In the genomic region with DNA sequence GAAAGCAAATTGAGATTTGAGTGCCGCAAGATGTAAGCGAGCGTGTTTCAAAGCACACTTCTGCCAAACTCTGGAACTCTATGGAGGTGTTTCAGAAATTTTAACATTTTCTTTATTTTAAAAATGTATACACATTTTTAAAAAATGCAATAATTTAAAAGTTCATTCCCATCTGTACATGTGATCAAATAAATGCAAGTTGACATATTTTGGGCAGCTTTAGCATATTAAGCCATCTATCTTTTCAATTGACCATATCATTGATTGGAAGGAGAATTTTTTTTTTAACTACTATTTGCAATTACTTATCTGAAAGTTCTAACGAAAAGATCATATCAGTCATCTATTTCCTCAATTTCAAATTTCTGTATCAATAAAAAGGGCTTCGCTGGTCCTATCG, we compare ENCODE assay signal across 22 cellular contexts.
DNase-seq lines count a peak whose midpoint lies in the region; ATAC-seq, FAIRE-seq and TF ChIP-seq lines count a peak whose summit lies in the region.
"Had no signal": no experiment of that assay in that cellular context is flagged by ENCODE, and none has a peak within 500 bp of the region (broad histone marks: within the 10 kb centered on the region; RNA-seq: fewer than 3 reads in every experiment).

No MANE protein-coding gene starts in this region.

- H3K4me1 Mint-ChIP-seq in Caco-2 (ENCODE audit: low read depth, unreplicated experiment), result peaks cover 28% of the 10 kb centered on the region
- H3K4me1 Mint-ChIP-seq in type B pancreatic cell (ENCODE audit: unreplicated experiment), result peaks cover 15% of the 10 kb centered on the region
- H3K4me1 Mint-ChIP-seq: CD14-positive monocyte; CD4-positive, alpha-beta memory T cell; CD4-positive, CD25-positive, alpha-beta regulatory T cell; CD8-positive, alpha-beta memory T cell had no signal

- H3K27ac Mint-ChIP-seq in Caco-2 (ENCODE audit: unreplicated experiment) (peak overlapping the region; percentile 29), type B pancreatic cell (peak overlapping the region; percentile 29)
- H3K27ac Mint-ChIP-seq: CD14-positive monocyte; CD4-positive, alpha-beta memory T cell; CD4-positive, CD25-positive, alpha-beta regulatory T cell; CD8-positive, alpha-beta memory T cell had no signal

- H3K27me3 ChIP-seq in Caco-2 (replicated peaks; ENCODE audit: control insufficient read depth, insufficient read depth, low read length), result no peaks in the 10 kb centered on the region
- no peaks in the 10 kb centered on the region for H3K27me3 ChIP-seq in K562 (ENCODE audit: control insufficient read depth in 2 of 2, insufficient read depth in 2 of 2, low read length in 2 of 2)
- H3K27me3 ChIP-seq: BE2C, BLaER1 had no signal

- H3K4me2 ChIP-seq in A549 (no peak overlapping the region), K562 (ENCODE audit: insufficient read depth, low read length) (no peak overlapping the region)
- H3K4me2 ChIP-seq: BLaER1 had no signal

- no peak for TF ChIP-seq EP300 in A549 (IDR thresholded peaks at IDR 0.05)
- no peak for TF ChIP-seq EP300 in K562 (IDR thresholded peaks at IDR 0.05; ENCODE audit: low read length)

- intact Hi-C loops in Caco-2 (cut with micrococcal nuclease; ENCODE audit: unreplicated experiment), result no loop called here
- intact Hi-C loops in K562 (cut with micrococcal nuclease), result no loop called here
- intact Hi-C loops in mucosa of descending colon (cut with DNase I, micrococcal nuclease), result no loop called here

- no peak overlapping the region for H3K4me3 Mint-ChIP-seq in Caco-2 (ENCODE audit: unreplicated experiment)
- H3K4me3 Mint-ChIP-seq in type B pancreatic cell, result no peak overlapping the region
- H3K4me3 Mint-ChIP-seq: CD14-positive monocyte; CD4-positive, alpha-beta memory T cell; CD4-positive, CD25-positive, alpha-beta regulatory T cell; CD8-positive, alpha-beta memory T cell had no signal

- peaks cover 4% of the 10 kb centered on the region; the same call in 1 of the 3 replicates for H3K79me2 ChIP-seq in K562 (ENCODE audit: control insufficient read depth, insufficient read depth, low read length)

- no peak for TF ChIP-seq POLR2A in A549 (IDR thresholded peaks at IDR 0.05; ENCODE audit: low read length)
- no peak for TF ChIP-seq POLR2A in K562 (conservative IDR thresholded peaks at IDR 0.05)

- no peak overlapping the region for H3K9ac ChIP-seq in K562 (ENCODE audit: insufficient read depth in 1 of 2, low read depth in 2 of 2, low read length in 2 of 2)
- H3K9ac ChIP-seq: BLaER1 had no signal

- TF ChIP-seq RAD21 in A549 (conservative IDR thresholded peaks at IDR 0.05 in 1 of 2, IDR thresholded peaks at IDR 0.05 in 1 of 2) (no peak), K562 (CRISPR knock-in tag; conservative IDR thresholded peaks at IDR 0.05 in 1 of 2, IDR thresholded peaks at IDR 0.05 in 1 of 2) (no peak)

- in situ Hi-C loops in K562 (cut with MboI), result no loop called here

- H3K9me3 Mint-ChIP-seq in Caco-2 (ENCODE audit: unreplicated experiment) (no peaks in the 10 kb centered on the region), type B pancreatic cell (no peaks in the 10 kb centered on the region)
- H3K9me3 Mint-ChIP-seq: CD14-positive monocyte; CD4-positive, alpha-beta memory T cell; CD4-positive, CD25-positive, alpha-beta regulatory T cell; CD8-positive, alpha-beta memory T cell had no signal

- H4K20me1 ChIP-seq in K562 (replicated peaks; ENCODE audit: control insufficient read depth, insufficient read depth, low read length), result no peaks in the 10 kb centered on the region
- H4K20me1 ChIP-seq: BLaER1 had no signal

- no peak for FAIRE-seq in A549 (lab: Jason Lieb, UNC)
- FAIRE-seq in K562 (lab: Jason Lieb, UNC), result no peak
- FAIRE-seq: D721Med, G401.6, GM12891, GM19239 had no signal

- no peak overlapping the region for H2AFZ ChIP-seq in K562 (ENCODE audit: low read depth, low read length)

- H3K9me3 ChIP-seq in A549 (no peaks in the 10 kb centered on the region), Caco-2 (no peaks in the 10 kb centered on the region), K562 (replicated peaks; ENCODE audit: control insufficient read depth, insufficient read depth, low read depth, low read length) (no peaks in the 10 kb centered on the region), mucosa of descending colon (no peaks in the 10 kb centered on the region)
- H3K9me3 ChIP-seq: BE2C, BLaER1 had no signal

- H3K9me1 ChIP-seq in K562 (ENCODE audit: control insufficient read depth, insufficient read depth, low read length), result no peaks in the 10 kb centered on the region

- POLR2A ChIA-PET in A549 (lab: Yijun Ruan, JAX), result no interaction called here
- POLR2A ChIA-PET in Caco-2 (lab: Charles Lee), result interaction anchor here (0.5 kb wide), 1 partner anchor 132 kb away, joined by 6 read pairs; no protein-coding TSS in a partner anchor
- POLR2A ChIA-PET in K562 (lab: Yijun Ruan, JAX), result no interaction called here

- H3K36me3 Mint-ChIP-seq in Caco-2 (ENCODE audit: insufficient read depth, unreplicated experiment) (peaks cover 50% of the 10 kb centered on the region), type B pancreatic cell (no peaks in the 10 kb centered on the region)
- H3K36me3 Mint-ChIP-seq: CD4-positive, alpha-beta memory T cell; CD4-positive, CD25-positive, alpha-beta regulatory T cell; CD8-positive, alpha-beta memory T cell had no signal

- no peaks in the 10 kb centered on the region for H3K27me3 Mint-ChIP-seq in Caco-2 (ENCODE audit: insufficient read depth, unreplicated experiment)
- H3K27me3 Mint-ChIP-seq in type B pancreatic cell, result no peaks in the 10 kb centered on the region

- no peak for TF ChIP-seq CTCF in A549 (IDR thresholded peaks at IDR 0.05)
- no peak for TF ChIP-seq CTCF in Caco-2 (IDR thresholded peaks at IDR 0.05; ENCODE audit: insufficient read depth in 1 of 2, low read depth in 1 of 2, low read length in 1 of 2, severe bottlenecking in 1 of 2, unreplicated experiment in 1 of 2)
- TF ChIP-seq CTCF in K562 (IDR thresholded peaks at IDR 0.05 in 2 of 3, conservative IDR thresholded peaks at IDR 0.05 in 1 of 3; ENCODE audit: insufficient read depth in 2 of 3, low read depth in 1 of 3, low read length in 3 of 3), result no peak
- TF ChIP-seq CTCF in type B pancreatic cell (conservative IDR thresholded peaks at IDR 0.05), result no peak
- TF ChIP-seq CTCF in mucosa of descending colon (IDR thresholded peaks at IDR 0.05), result no peak

- ATAC-seq in A549 (no peak), K562 (no peak), mucosa of descending colon (no peak)

- H3K27ac ChIP-seq in A549 (no peak overlapping the region), K562 (ENCODE audit: extremely low read depth, low read depth, low read length) (no peak overlapping the region)
- H3K27ac ChIP-seq: BLaER1 had no signal

- CTCF ChIA-PET in A549 (lab: Yijun Ruan, JAX) (interaction anchor here (0.9 to 3.0 kb wide), 2 partner anchors 13 to 20 kb away, joined by 3 to 9 read pairs; no protein-coding TSS in a partner anchor), Caco-2 (lab: Charles Lee) (no interaction called here), K562 (lab: Yijun Ruan, JAX; ENCODE audit: low intra/inter-chr PET ratio) (interaction anchor here (0.7 kb wide), 2 partner anchors 15 to 123 kb away, joined by 3 read pairs; no protein-coding TSS in a partner anchor)

- DNase-seq in A549 (ENCODE audit: low read depth in 1 of 2, low spot score in 1 of 2), result no peak
- no peak for DNase-seq in Caco-2
- DNase-seq in K562 (ENCODE audit: extremely low read depth in 1 of 4, low spot score in 3 of 4), result no peak
- DNase-seq in type B pancreatic cell (ENCODE audit: extremely low spot score, unreplicated experiment), result no peak
- no peak for DNase-seq in mucosa of descending colon
- no peak for DNase-seq in anterior cingulate cortex (lab: John Stamatoyannopoulos, UW)
- DNase-seq in 8988T, result no peak
- DNase-seq: ACHN; BE2C; Calu3; CD4-positive, alpha-beta memory T cell; CD4-positive, CD25-positive, alpha-beta regulatory T cell; CD8-positive, alpha-beta memory T cell; COR-L47; DMS79 treated with DMSO at 0.1 percent for 48 hours; GF-D8 had no signal

- BruUV-seq in Caco-2 (replicated peaks; lab: Mats Ljungman, UMichigan), result no TSS peak
- BruUV-seq in K562 (replicated peaks; lab: Mats Ljungman, UMichigan), result no TSS peak

- 89% methylated on average over 6 of the region's 6 CpGs for WGBS in A549 (ENCODE audit: missing lambda C conversion rate)
- 57% methylated on average over 6 of the region's 6 CpGs for WGBS in K562 (ENCODE audit: insufficient coverage, low coverage, missing lambda C conversion rate)

- no peak overlapping the region for H3K4me3 ChIP-seq in A549
- H3K4me3 ChIP-seq in Caco-2 (ENCODE audit: low read depth, low read length), result no peak overlapping the region
- no peak overlapping the region for H3K4me3 ChIP-seq in K562
- H3K4me3 ChIP-seq in mucosa of descending colon, result no peak overlapping the region
- H3K4me3 ChIP-seq: BLaER1 had no signal

- H3K4me1 ChIP-seq in A549, result peaks cover 9% of the 10 kb centered on the region; the same call in 1 of the 3 replicates
- peaks cover 57% of the 10 kb centered on the region for H3K4me1 ChIP-seq in Caco-2
- peaks cover 0 to 13% of the 10 kb centered on the region in 2 experiments; a peak in 4 of 5 replicates for H3K4me1 ChIP-seq in K562 (replicated peaks in 1 of 2; ENCODE audit: control insufficient read depth in 2 of 2, insufficient read depth in 2 of 2, low read length in 2 of 2)
- no peaks in the 10 kb centered on the region for H3K4me1 ChIP-seq in mucosa of descending colon (ENCODE audit: low read depth)
- H3K4me1 ChIP-seq: BE2C, BLaER1 had no signal

- peaks cover 1% of the 10 kb centered on the region; the same call in 1 of the 2 replicates for H3K36me3 ChIP-seq in Caco-2 (ENCODE audit: control insufficient read depth, insufficient read depth, low read length)
- peaks cover 12% of the 10 kb centered on the region; the same call in 1 of the 3 replicates for H3K36me3 ChIP-seq in K562 (ENCODE audit: control insufficient read depth, insufficient read depth, low read length)
- no peaks in the 10 kb centered on the region for H3K36me3 ChIP-seq in mucosa of descending colon (ENCODE audit: low read depth)
- H3K36me3 ChIP-seq: BE2C, BLaER1 had no signal

TF ChIP-seq in A549, 52 proteins besides CTCF, POLR2A, EP300 and RAD21:
- TF ChIP-seq RARB (CRISPR knock-in tag; IDR thresholded peaks at IDR 0.05), result no peak
- TF ChIP-seq MAFK (IDR thresholded peaks at IDR 0.05; ENCODE audit: partially characterized antibody), result peak; percentile 50

TF ChIP-seq in K562, 482 proteins besides CTCF, POLR2A, EP300 and RAD21:
- TF ChIP-seq ZNF316 (IDR thresholded peaks at IDR 0.05) (peak; percentile 60), C11orf30 (IDR thresholded peaks at IDR 0.05; ENCODE audit: low read depth) (peak; percentile 53; the same call in 1 of the 2 replicates), MAFG (tag; conservative IDR thresholded peaks at IDR 0.05) (peak; percentile 34; the same call in 1 of the 2 replicates), POLR2B (IDR thresholded peaks at IDR 0.05; ENCODE audit: low read depth, partially characterized antibody) (no peak)
